23 cellular contexts compared by ENCODE assay signal in the genomic region with DNA sequence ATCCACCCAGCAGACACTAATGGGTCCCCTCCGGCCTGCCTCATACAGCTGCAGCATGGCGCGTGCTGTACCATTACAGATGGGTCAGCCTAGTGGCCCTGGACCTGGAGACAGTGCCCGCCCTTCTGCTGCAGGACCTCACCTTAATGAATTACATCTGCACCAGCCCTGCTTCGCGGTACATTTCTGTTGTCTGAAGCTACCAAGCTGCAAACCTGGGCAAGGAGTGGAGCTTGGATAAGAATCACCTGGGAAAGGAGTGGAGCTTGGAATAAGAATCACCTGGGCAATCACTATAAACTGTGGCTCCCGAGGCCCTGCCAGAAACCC. TPM values are rescaled to one million over a fixed set of nuclear protein-coding genes. Genes with fewer than 3 reads are reported as not detected.
"Had no signal": no experiment of that assay in that cellular context is flagged by ENCODE, and none has a peak within 500 bp of the region (broad histone marks: within the 10 kb centered on the region; RNA-seq: fewer than 3 reads in every experiment).

No MANE protein-coding gene starts in this region.

- DNase-seq: Karpas-422, KG1, MG63, NCI-H1092, NCI-H1105 treated with DMSO at 0.1 percent for 48 hours, NCI-H1417 treated with DMSO at 0.1 percent for 48 hours, NCI-H146, NCI-H1694 treated with DMSO at 0.1 percent for 48 hours, NCI-H1930, NCI-H2081, NCI-H2107, NCI-H226, NCI-H446, NCI-H510A, NCI-H524 treated with DMSO at 0.1 percent for 48 hours, NCI-H69, NCI-H774, SHP77 treated with DMSO at 0.1 percent for 48 hours, SJCRH30 had no signal

- H3K27me3 ChIP-seq: MG63 had no signal

- H3K27ac ChIP-seq: HL-60, SJCRH30 had no signal

- H3K4me3 ChIP-seq: MG63, SJCRH30 had no signal

- ATAC-seq: Right ventricle myocardium inferior, SK-N-SH treated with all-trans-retinoic acid at 6 μM for 48 hours had no signal

- H3K36me3 ChIP-seq: MG63, SJCRH30 had no signal

- H3K4me1 ChIP-seq: SJCRH30 had no signal

- H3K9me3 ChIP-seq: MG63, SJCRH30 had no signal

RNA-seq across cellular contexts. Expression of gene EN2, which starts 33.0 kb away (rescaled TPM):
- total RNA-seq: RPMI7951 had no signal
